ENCODE assay signal across 18 cellular contexts in the genomic region with DNA sequence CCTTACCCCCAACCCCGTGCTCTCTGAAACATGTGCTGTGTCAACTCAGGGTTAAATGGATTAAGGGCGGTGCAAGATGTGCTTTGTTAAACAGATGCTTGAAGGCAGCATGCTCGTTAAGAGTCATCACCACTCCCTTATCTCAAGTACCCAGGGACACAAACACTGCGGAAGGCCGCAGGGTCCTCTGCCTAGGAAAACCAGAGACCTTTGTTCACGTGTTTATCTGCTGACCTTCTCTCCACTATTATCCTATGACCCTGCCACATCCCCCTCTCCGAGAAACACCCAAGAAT. TPM values are rescaled to one million over a fixed set of nuclear protein-coding genes. Genes with fewer than 3 reads are reported as not detected.
"Had no signal": no experiment of that assay in that cellular context is flagged by ENCODE, and none has a peak within 500 bp of the region (broad histone marks: within the 10 kb centered on the region; RNA-seq: fewer than 3 reads in every experiment).

No MANE protein-coding gene starts in this region.

RNA-seq across cellular contexts. Expression of gene ASB14, which starts 46.5 kb away (rescaled TPM):
- total RNA-seq: naive thymus-derived CD8-positive, alpha-beta T cell; natural killer cell; natural killer cell treated with Interleukin-12 subunit alpha and Interleukin-12 subunit beta and Interleukin-15 and Interleukin-18, amount 100 ng/mL, for 72 hours; neural crest cell; occipital lobe; omental fat pad; osteoblast; osteocyte; posterior vena cava; prostate gland; renal cortical epithelial cell; right lobe of liver; sciatic nerve; sigmoid colon; skeletal muscle tissue; smooth muscle cell; spleen had no signal
- polyA plus RNA-seq: sigmoid colon, small intestine had no signal
